In genomic region chr11:87038235-87038960, GRCh38 we compare ENCODE assay signal across 8 cellular contexts. TPM values are rescaled to one million over a fixed set of nuclear protein-coding genes. Genes with fewer than 3 reads are reported as not detected.
DNase-seq lines count a peak whose midpoint lies in the region; ATAC-seq, FAIRE-seq and TF ChIP-seq lines count a peak whose summit lies in the region.

No MANE protein-coding gene starts in this region.

- H3K9me3 ChIP-seq in Peyer's patch (no peaks in the 10 kb centered on the region), endodermal cell (ENCODE audit: control insufficient read depth, low read length) (peaks cover 19% of the 10 kb centered on the region)

- peak overlapping the region; percentile 87 for H3K27ac Mint-ChIP-seq in endodermal cell
- H3K27ac Mint-ChIP-seq in natural killer cell treated with Interleukin-12 subunit alpha and Interleukin-12 subunit beta and Interleukin-15 and Interleukin-18, amount 100 ng/mL, for 72 hours = peak overlapping the region; percentile 71 to 86

- H3K36me3 Mint-ChIP-seq in endodermal cell (ENCODE audit: low read depth) = peaks cover 24% of the 10 kb centered on the region
- H3K36me3 Mint-ChIP-seq in natural killer cell treated with Interleukin-12 subunit alpha and Interleukin-12 subunit beta and Interleukin-15 and Interleukin-18, amount 100 ng/mL, for 72 hours = no peaks in the 10 kb centered on the region

- H3K27me3 Mint-ChIP-seq in endodermal cell (ENCODE audit: insufficient read depth) = no peaks in the 10 kb centered on the region
- H3K27me3 Mint-ChIP-seq in natural killer cell treated with Interleukin-12 subunit alpha and Interleukin-12 subunit beta and Interleukin-15 and Interleukin-18, amount 100 ng/mL, for 72 hours = peaks cover 0 to 6% of the 10 kb centered on the region in 2 donors

- H3K9ac ChIP-seq in endodermal cell (ENCODE audit: extremely low read depth, low read length, poor library complexity, severe bottlenecking) = peak overlapping the region; percentile 79

- FAIRE-seq in GM12892 (lab: Jason Lieb, UNC) = peak; percentile 72

- ATAC-seq in natural killer cell treated with Interleukin-12 subunit alpha and Interleukin-12 subunit beta and Interleukin-15 and Interleukin-18, amount 100 ng/mL, for 72 hours = no peak
- ATAC-seq in HG02798 (IDR thresholded peaks at IDR 0.05; ENCODE audit: poor library complexity, unreplicated experiment) = no peak

- H3K4me1 Mint-ChIP-seq in endodermal cell = peaks cover 57% of the 10 kb centered on the region
- H3K4me1 Mint-ChIP-seq in natural killer cell treated with Interleukin-12 subunit alpha and Interleukin-12 subunit beta and Interleukin-15 and Interleukin-18, amount 100 ng/mL, for 72 hours (ENCODE audit: low read depth in 2 of 2) = peaks cover 25 to 33% of the 10 kb centered on the region in 2 donors

- TF ChIP-seq POLR2A in GM12892 (IDR thresholded peaks at IDR 0.05; ENCODE audit: low read depth, low read length) (no peak), Peyer's patch (IDR thresholded peaks at IDR 0.05) (no peak)

- peak overlapping the region; percentile 78 to 90 (median 84) for H3K27ac ChIP-seq in Peyer's patch
- peak overlapping the region; percentile 61 for H3K27ac ChIP-seq in endodermal cell (ENCODE audit: low read depth, low read length)

- DNase-seq in GM12892 (ENCODE audit: insufficient read length) = no peak
- no peak for DNase-seq in Peyer's patch
- DNase-seq in endodermal cell = no peak
- DNase-seq in natural killer cell treated with Interleukin-12 subunit alpha and Interleukin-12 subunit beta and Interleukin-15 and Interleukin-18, amount 100 ng/mL, for 72 hours (ENCODE audit: low spot score) = no peak
- no peak for DNase-seq in Ammon's horn (ENCODE audit: low spot score)
- DNase-seq in NCI-H146 treated with DMSO at 0.1 percent for 48 hours (lab: John Stamatoyannopoulos, UW; ENCODE audit: unreplicated experiment) = no peak
- no peak for DNase-seq in stimulated activated CD8-positive, alpha-beta memory T cell treated with anti-CD3 and anti-CD28 coated beads, Interleukin-4, amount 100 ng/mL, for 48 hours

- peaks cover 2% of the 10 kb centered on the region for H3K9me3 Mint-ChIP-seq in endodermal cell
- no peaks in the 10 kb centered on the region for H3K9me3 Mint-ChIP-seq in natural killer cell treated with Interleukin-12 subunit alpha and Interleukin-12 subunit beta and Interleukin-15 and Interleukin-18, amount 100 ng/mL, for 72 hours

- H3K4me3 Mint-ChIP-seq in endodermal cell = peak overlapping the region; percentile 97
- peak overlapping the region; percentile 91 for H3K4me3 Mint-ChIP-seq in natural killer cell treated with Interleukin-12 subunit alpha and Interleukin-12 subunit beta and Interleukin-15 and Interleukin-18, amount 100 ng/mL, for 72 hours

- H3K4me1 ChIP-seq in Peyer's patch = peaks cover 0 to 16% (median 0%) of the 10 kb centered on the region in 4 donors
- peaks cover 8% of the 10 kb centered on the region for H3K4me1 ChIP-seq in endodermal cell (ENCODE audit: control insufficient read depth, insufficient read depth, low read length)

- no peak for TF ChIP-seq CTCF in Peyer's patch (IDR thresholded peaks at IDR 0.05)
- no peak for TF ChIP-seq CTCF in endodermal cell (conservative IDR thresholded peaks at IDR 0.05)

- H3K27me3 ChIP-seq in Peyer's patch (no peaks in the 10 kb centered on the region), endodermal cell (ENCODE audit: control insufficient read depth, insufficient read depth, low read length, poor library complexity, severe bottlenecking) (no peaks in the 10 kb centered on the region)

- 0 to 1% methylated on average over 1 to 8 of the region's 9 CpGs for WGBS in endodermal cell (ENCODE audit: insufficient coverage in 1 of 2, insufficient read length in 1 of 2), 2 experiments

- no peaks in the 10 kb centered on the region for H3K36me3 ChIP-seq in Peyer's patch
- H3K36me3 ChIP-seq in endodermal cell (ENCODE audit: control insufficient read depth, insufficient read depth, low read length) = peaks cover 26% of the 10 kb centered on the region

- peak overlapping the region; percentile 72 to 89 (median 84) for H3K4me3 ChIP-seq in Peyer's patch
- peak overlapping the region; percentile 96 for H3K4me3 ChIP-seq in endodermal cell (ENCODE audit: low read length)

RNA-seq across cellular contexts. Expression of gene TMEM135, which starts 0.7 kb away (rescaled TPM):
- polyA plus RNA-seq in GM12892 (2012; ENCODE audit: missing spikeins) = 19.3 TPM
- total RNA-seq in Peyer's patch = 10 to 100 TPM; 23.1 to 58.2 (median 40.1) TPM
- 100 to 1,000 TPM; 111 to 113 TPM for total RNA-seq in endodermal cell
- polyA plus RNA-seq in endodermal cell (2013, experiment 1 of 2) = 44.7 TPM
- 36.0 TPM for polyA plus RNA-seq in endodermal cell (2013, experiment 2 of 2)
- 10 to 100 TPM; 23.0 to 40.3 TPM for total RNA-seq in natural killer cell treated with Interleukin-12 subunit alpha and Interleukin-12 subunit beta and Interleukin-15 and Interleukin-18, amount 100 ng/mL, for 72 hours
